Comparison of ENCODE assay signal across 9 cellular contexts in the genomic region with DNA sequence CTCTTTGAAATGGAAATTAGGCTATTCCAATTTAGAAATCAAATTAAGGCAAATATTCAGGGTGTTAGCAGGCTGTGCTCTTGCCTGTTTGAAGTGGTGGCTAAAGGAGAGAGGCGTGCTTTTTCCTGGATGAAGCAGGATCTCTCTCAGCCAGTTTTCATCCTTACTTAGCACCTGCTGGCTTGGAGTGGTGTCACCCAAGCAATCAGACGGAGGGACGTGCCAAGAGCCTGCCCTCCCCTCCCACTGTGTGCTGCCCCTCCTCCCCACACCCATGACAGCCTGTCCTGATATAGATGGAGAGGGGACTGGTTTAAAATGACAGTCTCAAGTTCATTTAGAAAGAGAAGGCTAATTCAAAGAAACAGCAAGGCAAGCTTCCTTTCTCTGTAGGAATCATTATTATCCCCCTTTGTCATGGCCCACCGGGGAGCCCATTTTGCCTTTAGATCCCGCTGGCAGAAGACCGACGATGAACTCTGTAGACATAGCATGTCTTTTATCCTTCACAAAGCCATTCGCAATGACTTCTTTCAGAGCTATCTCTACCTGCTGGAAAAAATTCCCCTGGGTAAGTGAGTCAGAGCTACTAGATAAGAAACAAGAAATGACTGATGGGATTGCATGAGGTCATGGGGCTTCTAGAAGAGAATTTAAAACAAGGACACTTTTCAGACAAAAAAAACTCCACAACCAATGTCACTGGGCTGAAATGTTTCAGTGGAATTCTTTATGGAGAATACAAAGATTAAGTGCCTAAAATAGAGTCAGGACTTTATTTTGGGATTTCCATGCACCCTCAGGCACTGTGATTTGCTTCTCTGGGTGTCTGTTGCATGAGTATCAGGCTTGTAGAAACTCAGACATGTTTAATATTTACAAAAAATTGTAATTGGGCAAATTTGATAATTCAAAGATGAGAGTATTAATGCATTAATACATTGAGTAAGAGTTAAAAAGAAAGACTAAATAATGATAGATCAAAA. TPM values are rescaled to one million over a fixed set of nuclear protein-coding genes. Genes with fewer than 3 reads are reported as not detected.
DNase-seq lines count a peak whose midpoint lies in the region; ATAC-seq and TF ChIP-seq lines count a peak whose summit lies in the region.
"Had no signal": no experiment of that assay in that cellular context is flagged by ENCODE, and none has a peak within 500 bp of the region (broad histone marks: within the 10 kb centered on the region; RNA-seq: fewer than 3 reads in every experiment).

A gene (plus strand): TSS at position 269 of the 986 bp plus-strand sequence. CDS start 149 bp downstream, at position 418.

- TF ChIP-seq CTCF in choroid plexus epithelial cell (conservative IDR thresholded peaks at IDR 0.05; ENCODE audit: low read depth, low read length) (no peak), nephron progenitor cell (IDR thresholded peaks at IDR 0.05) (no peak), transverse colon (IDR thresholded peaks at IDR 0.05) (no peak)

- peak; percentile 96 for DNase-seq in NCI-H2107 treated with DMSO at 0.1 percent for 48 hours (lab: John Stamatoyannopoulos, UW; ENCODE audit: unreplicated experiment)
- DNase-seq in choroid plexus epithelial cell (ENCODE audit: low read depth): peak; percentile 8
- no peak for DNase-seq in nephron progenitor cell
- no peak for DNase-seq in transverse colon
- no peak for DNase-seq in effector memory CD8-positive, alpha-beta T cell
- DNase-seq in HCEC 1CT: no peak
- DNase-seq: cerebellar nuclear complex had no signal

- no peaks in the 10 kb centered on the region for H3K36me3 Mint-ChIP-seq in nephron progenitor cell (ENCODE audit: low read depth)
- H3K36me3 Mint-ChIP-seq in effector memory CD8-positive, alpha-beta T cell (ENCODE audit: insufficient read depth): no peaks in the 10 kb centered on the region

- no peaks in the 10 kb centered on the region for H3K4me1 ChIP-seq in transverse colon
- H3K4me1 ChIP-seq: SJCRH30 had no signal

- ATAC-seq in HG03558 (IDR thresholded peaks at IDR 0.05; ENCODE audit: extremely low read depth, unreplicated experiment): peak; percentile 73
- no peak for ATAC-seq in effector memory CD8-positive, alpha-beta T cell (replicated peaks)

- WGBS in transverse colon (ENCODE audit: low coverage in 1 of 2), 2 donors: 57 to 69% methylated on average over 6 to 8 of the region's 8 CpGs

- no peak for TF ChIP-seq EP300 in transverse colon (IDR thresholded peaks at IDR 0.05; ENCODE audit: low read depth)

- no peaks in the 10 kb centered on the region for H3K9me3 ChIP-seq in transverse colon
- H3K9me3 ChIP-seq: SJCRH30 had no signal

- H3K27ac ChIP-seq in transverse colon: no peak within 1 kb of the TSS
- H3K27ac ChIP-seq: SJCRH30 had no signal

- no peaks in the 10 kb centered on the region for H3K27me3 ChIP-seq in transverse colon
- H3K27me3 ChIP-seq: SJCRH30 had no signal

- peak within 1 kb of the TSS; percentile 94 for H3K27ac Mint-ChIP-seq in nephron progenitor cell
- no peak within 1 kb of the TSS for H3K27ac Mint-ChIP-seq in effector memory CD8-positive, alpha-beta T cell

- peaks cover 37% of the 10 kb centered on the region for H3K4me1 Mint-ChIP-seq in nephron progenitor cell
- H3K4me1 Mint-ChIP-seq in effector memory CD8-positive, alpha-beta T cell (ENCODE audit: low read depth in 2 of 2): no peaks in the 10 kb centered on the region

- H3K27me3 Mint-ChIP-seq in nephron progenitor cell (ENCODE audit: low read depth, poor library complexity): no peaks in the 10 kb centered on the region
- peaks cover 58 to 59% of the 10 kb centered on the region in 2 donors for H3K27me3 Mint-ChIP-seq in effector memory CD8-positive, alpha-beta T cell

- no peak within 1 kb of the TSS for H3K4me3 Mint-ChIP-seq in nephron progenitor cell
- no peak within 1 kb of the TSS for H3K4me3 Mint-ChIP-seq in effector memory CD8-positive, alpha-beta T cell

- no peaks in the 10 kb centered on the region for H3K36me3 ChIP-seq in transverse colon
- H3K36me3 ChIP-seq: SJCRH30 had no signal

- in situ Hi-C loops in transverse colon (cut with MboI; ENCODE audit: low pct_ligation_motif_present in 1 of 4, low pct_unique_long_range_greater_than_20kb in 1 of 4, low sequenced_read_pairs in 3 of 4): no loop called here

- no peak within 1 kb of the TSS for H3K4me3 ChIP-seq in choroid plexus epithelial cell (ENCODE audit: low read depth, low read length)
- H3K4me3 ChIP-seq in transverse colon: no peak within 1 kb of the TSS
- H3K4me3 ChIP-seq: SJCRH30 had no signal

- intact Hi-C loops in transverse colon (cut with DNase I; ENCODE audit: low total_unique reads): no loop called here

- no peak for TF ChIP-seq POLR2A in transverse colon (IDR thresholded peaks at IDR 0.05)

- H3K9me3 Mint-ChIP-seq in nephron progenitor cell: peaks cover 5% of the 10 kb centered on the region
- H3K9me3 Mint-ChIP-seq in effector memory CD8-positive, alpha-beta T cell: peaks cover 9 to 14% of the 10 kb centered on the region in 2 donors

RNA-seq across cellular contexts. Expression of the gene that starts here (rescaled TPM):
- not detected for total RNA-seq in transverse colon
- total RNA-seq: SJCRH30 had no signal

Comparison
In these comparisons a context has a peak if more than half of its experiments do, and no peak if none do; other contexts are left out.
1. DNase-seq: peak in NCI-H2107 treated with DMSO at 0.1 percent for 48 hours (single experiment) and choroid plexus epithelial cell (single experiment); none in nephron progenitor cell (single experiment), transverse colon (single experiment), effector memory CD8-positive, alpha-beta T cell (0 of 3) and HCEC 1CT (single experiment).